In the genomic region with DNA sequence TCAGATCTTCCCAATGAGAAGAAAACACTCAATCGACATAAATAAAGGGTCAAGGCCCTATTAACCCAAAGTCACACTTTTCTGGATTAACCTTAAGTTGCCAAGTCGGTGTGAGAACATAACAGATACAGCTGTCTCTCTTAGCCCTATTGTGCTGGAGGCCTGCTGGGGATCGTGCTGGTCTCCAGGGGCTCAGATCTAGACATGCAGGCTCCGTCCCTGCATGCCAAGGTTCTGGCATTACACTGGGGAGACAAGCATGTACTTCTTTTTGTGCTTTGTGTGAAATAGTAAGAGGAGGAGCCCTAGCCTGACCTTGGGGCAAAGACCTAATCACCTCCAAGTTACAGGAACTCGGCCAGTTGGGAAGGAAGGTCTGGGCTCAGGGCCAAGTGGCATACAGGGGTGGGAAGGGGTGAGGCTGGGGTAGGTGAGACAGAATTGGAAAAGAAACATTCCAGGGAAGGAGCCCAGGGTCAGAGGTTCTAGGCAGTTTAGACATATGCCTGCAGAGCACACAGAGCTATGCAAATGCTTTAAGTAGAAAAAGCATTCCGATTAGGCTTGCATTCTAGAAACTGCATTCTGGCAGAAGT, we compare ENCODE assay signal across 19 cellular contexts.
DNase-seq lines count a peak whose midpoint lies in the region; ATAC-seq and TF ChIP-seq lines count a peak whose summit lies in the region.
"Had no signal": no experiment of that assay in that cellular context is flagged by ENCODE, and none has a peak within 500 bp of the region (broad histone marks: within the 10 kb centered on the region; RNA-seq: fewer than 3 reads in every experiment).

No MANE protein-coding gene starts in this region.

- H3K27me3 ChIP-seq in SJCRH30, result no peaks in the 10 kb centered on the region
- H3K27me3 ChIP-seq: SJSA1 had no signal

- DNase-seq in ELF-1 (ENCODE audit: low read depth, low spot score), result peak; percentile 36
- peak; percentile 33 to 47 for DNase-seq in SJCRH30
- DNase-seq in glutamatergic neuron, result no peak
- no peak for DNase-seq in sciatic nerve (ENCODE audit: low spot score)
- DNase-seq in NCI-H748 (lab: John Stamatoyannopoulos, UW; ENCODE audit: unreplicated experiment), result no peak
- DNase-seq in activated naive CD4-positive, alpha-beta T cell treated with anti-CD3 and anti-CD28 coated beads for 36 hours, result no peak
- DNase-seq: ACHN; C1 segment of cervical spinal cord; CD8-positive, alpha-beta memory T cell; DMS79 treated with DMSO at 0.1 percent for 48 hours; H9; NCI-H1105; NCI-H1694; NCI-H2081 treated with DMSO at 0.1 percent for 48 hours; NCI-H446 treated with DMSO at 0.1 percent for 48 hours; NCI-H774; OCI-M1 had no signal

- peak overlapping the region; percentile 35 for H3K27ac Mint-ChIP-seq in glutamatergic neuron (ENCODE audit: unreplicated experiment)
- H3K27ac Mint-ChIP-seq in activated naive CD4-positive, alpha-beta T cell treated with anti-CD3 and anti-CD28 coated beads for 36 hours, result no peak overlapping the region
- H3K27ac Mint-ChIP-seq: CD8-positive, alpha-beta memory T cell; H9 had no signal

- no peak overlapping the region for H3K4me3 ChIP-seq in SJCRH30
- H3K4me3 ChIP-seq: SJSA1 had no signal

- peak overlapping the region; percentile 22; the same call in 1 of the 2 replicates for H3K27ac ChIP-seq in SJCRH30
- H3K27ac ChIP-seq: SJSA1 had no signal

- H3K4me1 ChIP-seq in SJCRH30, result peaks cover 3% of the 10 kb centered on the region; the same call in 1 of the 2 replicates
- H3K4me1 ChIP-seq: SJSA1 had no signal

- no peaks in the 10 kb centered on the region for H3K9me3 ChIP-seq in SJCRH30 (replicated peaks)
- H3K9me3 ChIP-seq: SJSA1 had no signal

- no peak overlapping the region for H3K4me3 Mint-ChIP-seq in glutamatergic neuron (ENCODE audit: unreplicated experiment)
- no peak overlapping the region for H3K4me3 Mint-ChIP-seq in activated naive CD4-positive, alpha-beta T cell treated with anti-CD3 and anti-CD28 coated beads for 36 hours
- H3K4me3 Mint-ChIP-seq: CD8-positive, alpha-beta memory T cell; H9 had no signal

- ATAC-seq in sciatic nerve, result peak; percentile 60
- no peak for ATAC-seq in HG02885 (IDR thresholded peaks at IDR 0.05; ENCODE audit: poor library complexity, unreplicated experiment)

- H3K36me3 Mint-ChIP-seq in glutamatergic neuron (ENCODE audit: unreplicated experiment), result peaks cover 7% of the 10 kb centered on the region
- H3K36me3 Mint-ChIP-seq in activated naive CD4-positive, alpha-beta T cell treated with anti-CD3 and anti-CD28 coated beads for 36 hours (ENCODE audit: low read depth), result no peaks in the 10 kb centered on the region
- H3K36me3 Mint-ChIP-seq: CD8-positive, alpha-beta memory T cell had no signal

- H3K4me1 Mint-ChIP-seq in glutamatergic neuron (ENCODE audit: low read depth, unreplicated experiment), result peaks cover 42% of the 10 kb centered on the region
- no peaks in the 10 kb centered on the region for H3K4me1 Mint-ChIP-seq in activated naive CD4-positive, alpha-beta T cell treated with anti-CD3 and anti-CD28 coated beads for 36 hours (ENCODE audit: low read depth)
- H3K4me1 Mint-ChIP-seq: CD8-positive, alpha-beta memory T cell had no signal

- CTCF ChIA-PET in activated naive CD4-positive, alpha-beta T cell treated with anti-CD3 and anti-CD28 coated beads for 36 hours (lab: Charles Lee), result no interaction called here

- H3K9me3 Mint-ChIP-seq in glutamatergic neuron (ENCODE audit: unreplicated experiment), result peaks cover 4% of the 10 kb centered on the region
- H3K9me3 Mint-ChIP-seq in activated naive CD4-positive, alpha-beta T cell treated with anti-CD3 and anti-CD28 coated beads for 36 hours, result no peaks in the 10 kb centered on the region
- H3K9me3 Mint-ChIP-seq: CD8-positive, alpha-beta memory T cell; H9 had no signal

- no peak for TF ChIP-seq CTCF in glutamatergic neuron (IDR thresholded peaks at IDR 0.05; ENCODE audit: partially characterized antibody, unreplicated experiment)

- intact Hi-C loops in sciatic nerve (cut with DNase I), result no loop called here
- intact Hi-C loops in activated naive CD4-positive, alpha-beta T cell treated with anti-CD3 and anti-CD28 coated beads for 36 hours (cut with micrococcal nuclease), result no loop called here

- no peaks in the 10 kb centered on the region for H3K36me3 ChIP-seq in SJCRH30

- peaks cover 5% of the 10 kb centered on the region for H3K27me3 Mint-ChIP-seq in glutamatergic neuron (ENCODE audit: unreplicated experiment)
- no peaks in the 10 kb centered on the region for H3K27me3 Mint-ChIP-seq in activated naive CD4-positive, alpha-beta T cell treated with anti-CD3 and anti-CD28 coated beads for 36 hours (ENCODE audit: low read depth)

Comparison
In these comparisons a context has a peak if more than half of its experiments do, and no peak if none do; other contexts are left out.
1. DNase-seq: peak in ELF-1 (single experiment) and SJCRH30 (2 of 2); none in glutamatergic neuron (single experiment), sciatic nerve (single experiment), NCI-H748 (single experiment) and activated naive CD4-positive, alpha-beta T cell treated with anti-CD3 and anti-CD28 coated beads for 36 hours (single experiment).